In genomic region chr11:3095712-3096361, GRCh38 we compare ENCODE assay signal across 8 cellular contexts. TPM values are rescaled to one million over a fixed set of nuclear protein-coding genes. Genes with fewer than 3 reads are reported as not detected.
DNase-seq lines count a peak whose midpoint lies in the region; ATAC-seq and TF ChIP-seq lines count a peak whose summit lies in the region.

No MANE protein-coding gene starts in this region.

- DNase-seq in HFF-Myc (ENCODE audit: extremely low read depth, low read depth) (peak; percentile 91), breast epithelium (ENCODE audit: low spot score in 2 of 2) (peak in 1 of 2 donors; percentile 41), hepatocyte (ENCODE audit: low spot score) (peak; percentile 39), smooth muscle cell of the brain vasculature (ENCODE audit: low read depth, low spot score) (peak; percentile 59), OCI-M2 (lab: John Stamatoyannopoulos, UW; ENCODE audit: unreplicated experiment) (no peak), DMS153 treated with DMSO at 0.1 percent for 48 hours (lab: John Stamatoyannopoulos, UW; ENCODE audit: unreplicated experiment) (no peak)
- no peak for DNase-seq in stimulated activated CD4-positive, alpha-beta T cell treated with anti-CD3 and anti-CD28 coated beads, Interleukin-2, amount 100 ng/mL, for 48 hours

- H3K9me3 ChIP-seq in breast epithelium (no peaks in the 10 kb centered on the region), hepatocyte (ENCODE audit: low read depth) (no peaks in the 10 kb centered on the region)

- no peak overlapping the region for H3K4me3 ChIP-seq in HFF-Myc (replicated peaks; ENCODE audit: low read depth, low read length)
- no peak overlapping the region for H3K4me3 ChIP-seq in breast epithelium
- H3K4me3 ChIP-seq in hepatocyte, result no peak overlapping the region

- H3K4me1 ChIP-seq in breast epithelium (no peaks in the 10 kb centered on the region), hepatocyte (ENCODE audit: insufficient read depth) (no peaks in the 10 kb centered on the region)

- no peak for TF ChIP-seq POLR2A in breast epithelium (IDR thresholded peaks at IDR 0.05)

- peak overlapping the region; percentile 46 to 57 for H3K27ac ChIP-seq in breast epithelium
- peak overlapping the region; percentile 32 for H3K27ac ChIP-seq in hepatocyte

- H2AFZ ChIP-seq in hepatocyte, result no peak overlapping the region

- no peak overlapping the region for H3K4me2 ChIP-seq in hepatocyte

- no peak for TF ChIP-seq CTCF in HFF-Myc (IDR thresholded peaks at IDR 0.05; ENCODE audit: low read depth, low read length, missing control alignments)
- no peak for TF ChIP-seq CTCF in breast epithelium (IDR thresholded peaks at IDR 0.05)
- TF ChIP-seq CTCF in hepatocyte (IDR thresholded peaks at IDR 0.05; ENCODE audit: poor library complexity), result no peak

- no peaks in the 10 kb centered on the region for H3K27me3 ChIP-seq in breast epithelium
- H3K27me3 ChIP-seq in hepatocyte, result no peaks in the 10 kb centered on the region

- no peaks in the 10 kb centered on the region for H3K9me2 ChIP-seq in hepatocyte (replicated peaks; ENCODE audit: insufficient read depth)

- H3K36me3 ChIP-seq in breast epithelium, result no peaks in the 10 kb centered on the region
- H3K36me3 ChIP-seq in hepatocyte (replicated peaks; ENCODE audit: insufficient read depth, low read depth), result no peaks in the 10 kb centered on the region

- ATAC-seq in GM18517 (IDR thresholded peaks at IDR 0.05; ENCODE audit: unreplicated experiment), result no peak

- intact Hi-C loops in breast epithelium (cut with DNase I; ENCODE audit: low total_unique reads), result loop anchor here (10.0 kb wide), 1 partner anchor 1821 kb away; no protein-coding TSS in a partner anchor

- no peaks in the 10 kb centered on the region for H3K79me2 ChIP-seq in hepatocyte

- 72% methylated on average over 15 of the region's 15 CpGs for WGBS in hepatocyte (ENCODE audit: low lambda C conversion rate, missing lambda C conversion rate)

- no peaks in the 10 kb centered on the region for H4K20me1 ChIP-seq in hepatocyte (ENCODE audit: insufficient read depth, poor library complexity, severe bottlenecking)

RNA-seq across cellular contexts. Expression of gene CARS1, which starts 38.6 kb away (rescaled TPM):
- 10 to 100 TPM; 30.1 to 42.6 (median 40.7) TPM for total RNA-seq in breast epithelium
- 35.5 and 44.1 TPM in 2 replicates for total RNA-seq in hepatocyte
- 41.8 and 42.0 TPM in 2 replicates for polyA plus RNA-seq in hepatocyte

Comparison
In these comparisons a context has a peak if more than half of its experiments do, and no peak if none do; other contexts are left out.
1. DNase-seq: peak in HFF-Myc (single experiment), hepatocyte (single experiment) and smooth muscle cell of the brain vasculature (single experiment); none in OCI-M2 (single experiment), DMS153 treated with DMSO at 0.1 percent for 48 hours (single experiment) and stimulated activated CD4-positive, alpha-beta T cell treated with anti-CD3 and anti-CD28 coated beads, Interleukin-2, amount 100 ng/mL, for 48 hours (0 of 2).